ENCODE assay signal across 11 cellular contexts in genomic region chr3:195893121-195893449, GRCh38. TPM values are rescaled to one million over a fixed set of nuclear protein-coding genes. Genes with fewer than 3 reads are reported as not detected.
DNase-seq lines count a peak whose midpoint lies in the region; ATAC-seq and TF ChIP-seq lines count a peak whose summit lies in the region.
"Had no signal": no experiment of that assay in that cellular context is flagged by ENCODE, and none has a peak within 500 bp of the region (broad histone marks: within the 10 kb centered on the region; RNA-seq: fewer than 3 reads in every experiment).

No MANE protein-coding gene starts in this region.

- no peaks in the 10 kb centered on the region for H3K9me3 ChIP-seq in mammary epithelial cell (replicated peaks; ENCODE audit: insufficient read depth, low read length)
- H3K9me3 ChIP-seq in left lung: no peaks in the 10 kb centered on the region

- H3K79me2 ChIP-seq in mammary epithelial cell (ENCODE audit: insufficient read depth, low read length): peaks cover 85% of the 10 kb centered on the region

- peak overlapping the region; percentile 49 for H3K9ac ChIP-seq in mammary epithelial cell (ENCODE audit: insufficient read depth, low read length)

- DNase-seq in mammary epithelial cell (no peak), left lung (peak in 1 of 2 donors; percentile 63), RKO (ENCODE audit: low spot score) (no peak)
- no peak for DNase-seq in stimulated activated effector memory CD8-positive, alpha-beta T cell treated with anti-CD3 and anti-CD28 coated beads, Interleukin-12 subunit alpha, Interleukin-12 subunit beta, amount 100 ng/mL, for 72 hours (ENCODE audit: low spot score in 2 of 2)
- DNase-seq in activated naive CD4-positive, alpha-beta T cell (lab: John Stamatoyannopoulos, UW): no peak
- DNase-seq: activated effector memory CD4-positive, alpha-beta T cell treated with anti-CD3 and anti-CD28 coated beads, Interleukin-2, amount 50 U/mL, for 16 hours; small intestine; T-cell had no signal

- BruUV-seq in mammary epithelial cell (replicated peaks; lab: Mats Ljungman, UMichigan): no TSS peak

- no peaks in the 10 kb centered on the region for H3K9me3 Mint-ChIP-seq in stimulated activated effector memory CD8-positive, alpha-beta T cell treated with anti-CD3 and anti-CD28 coated beads, Interleukin-12 subunit alpha, Interleukin-12 subunit beta, amount 100 ng/mL, for 72 hours
- H3K9me3 Mint-ChIP-seq: T-cell had no signal

- TF ChIP-seq CTCF in mammary epithelial cell (conservative IDR thresholded peaks at IDR 0.05 in 1 of 2, IDR thresholded peaks at IDR 0.05 in 1 of 2; ENCODE audit: extremely low read depth in 1 of 2, insufficient read depth in 1 of 2, low read depth in 1 of 2, low read length in 2 of 2): no peak
- no peak for TF ChIP-seq CTCF in left lung (IDR thresholded peaks at IDR 0.05)

- H3K4me3 ChIP-seq in mammary epithelial cell (replicated peaks in 1 of 3; ENCODE audit: insufficient read depth in 1 of 3, low read depth in 2 of 3, low read length in 3 of 3) (peak overlapping the region in 2 of 3 experiments; percentile 2 to 25), left lung (no peak overlapping the region)

- H3K27ac Mint-ChIP-seq in stimulated activated effector memory CD8-positive, alpha-beta T cell treated with anti-CD3 and anti-CD28 coated beads, Interleukin-12 subunit alpha, Interleukin-12 subunit beta, amount 100 ng/mL, for 72 hours: peak overlapping the region; percentile 93
- H3K27ac Mint-ChIP-seq: T-cell had no signal

- WGBS in mammary epithelial cell (ENCODE audit: low coverage, missing lambda C conversion rate): 41% methylated on average over 2 of the region's 8 CpGs

- ATAC-seq in left lung (peak; percentile 1), HG02870 (IDR thresholded peaks at IDR 0.05; ENCODE audit: unreplicated experiment) (no peak), HG03520 (IDR thresholded peaks at IDR 0.05; ENCODE audit: unreplicated experiment) (no peak)
- ATAC-seq in stimulated activated effector memory CD8-positive, alpha-beta T cell treated with anti-CD3 and anti-CD28 coated beads, Interleukin-12 subunit alpha, Interleukin-12 subunit beta, amount 100 ng/mL, for 72 hours: no peak
- ATAC-seq: T-cell had no signal

- TF ChIP-seq RAD21 in Ishikawa (IDR thresholded peaks at IDR 0.05; ENCODE audit: low read depth): no peak

- H3K4me2 ChIP-seq in mammary epithelial cell (ENCODE audit: insufficient read depth, low read depth, low read length): peak overlapping the region; percentile 84

- CTCF ChIA-PET in mammary epithelial cell (lab: Charles Lee; ENCODE audit: low non-redundant PET): interaction anchor here (0.7 kb wide), 1 partner anchor 30 kb away, joined by 3 read pairs; no protein-coding TSS in a partner anchor

- peaks cover 45% of the 10 kb centered on the region for H3K4me1 Mint-ChIP-seq in stimulated activated effector memory CD8-positive, alpha-beta T cell treated with anti-CD3 and anti-CD28 coated beads, Interleukin-12 subunit alpha, Interleukin-12 subunit beta, amount 100 ng/mL, for 72 hours

- no peak overlapping the region for H2AFZ ChIP-seq in mammary epithelial cell (ENCODE audit: low read depth, low read length)

- TF ChIP-seq EP300 in Ishikawa (IDR thresholded peaks at IDR 0.05; ENCODE audit: borderline replicate concordance): no peak

- H4K20me1 ChIP-seq in mammary epithelial cell (ENCODE audit: insufficient read depth, low read length): no peaks in the 10 kb centered on the region

- H3K36me3 ChIP-seq in mammary epithelial cell (ENCODE audit: insufficient read depth, low read length) (peaks cover 9% of the 10 kb centered on the region), left lung (peaks cover 0 to 2% of the 10 kb centered on the region in 2 donors)

- in situ Hi-C loops in mammary epithelial cell (cut with MboI; ENCODE audit: low sequenced_read_pairs in 2 of 2): loop anchor here in 1 of 2 donors (5.0 kb wide), 1 partner anchor 36 kb away; no protein-coding TSS in a partner anchor

- peaks cover 45% of the 10 kb centered on the region for H3K36me3 Mint-ChIP-seq in stimulated activated effector memory CD8-positive, alpha-beta T cell treated with anti-CD3 and anti-CD28 coated beads, Interleukin-12 subunit alpha, Interleukin-12 subunit beta, amount 100 ng/mL, for 72 hours
- H3K36me3 Mint-ChIP-seq: T-cell had no signal

- no peaks in the 10 kb centered on the region for H3K27me3 ChIP-seq in mammary epithelial cell (ENCODE audit: insufficient read depth, low read length)
- H3K27me3 ChIP-seq in left lung: no peaks in the 10 kb centered on the region

- dilution Hi-C loops in mammary epithelial cell (cut with HindIII; ENCODE audit: low sequenced_read_pairs): no loop called here

- no peak overlapping the region for H3K4me3 Mint-ChIP-seq in stimulated activated effector memory CD8-positive, alpha-beta T cell treated with anti-CD3 and anti-CD28 coated beads, Interleukin-12 subunit alpha, Interleukin-12 subunit beta, amount 100 ng/mL, for 72 hours

- H3K27ac ChIP-seq in mammary epithelial cell (ENCODE audit: insufficient read depth, low read depth, low read length): peak overlapping the region; percentile 40
- peak overlapping the region; percentile 64 to 81 for H3K27ac ChIP-seq in left lung

- intact Hi-C loops in mammary epithelial cell (cut with micrococcal nuclease) (no loop called here), left lung (cut with DNase I) (no loop called here)

- H3K4me1 ChIP-seq in mammary epithelial cell (ENCODE audit: insufficient read depth, low read length) (peaks cover 48% of the 10 kb centered on the region), left lung (peaks cover 40 to 69% of the 10 kb centered on the region in 2 donors)

TF ChIP-seq in Ishikawa, 13 proteins besides CTCF, POLR2A, EP300 and RAD21:
- TF ChIP-seq ZBTB7A (IDR thresholded peaks at IDR 0.05; ENCODE audit: low read depth) (0 out of 2 replicates have a peak, but pooled peaks have one; percentile 41), MAX (IDR thresholded peaks at IDR 0.05) (no peak)

RNA-seq across cellular contexts. Expression of gene TNK2, which starts 15.3 kb away (rescaled TPM):
- 100 to 1,000 TPM in 1 of 2 donors, 10 to 100 TPM in 1; 20.5 to 107 TPM for total RNA-seq in mammary epithelial cell
- polyA plus RNA-seq in mammary epithelial cell: 24.2 TPM
- polyA minus RNA-seq in mammary epithelial cell: 44.0 TPM
- 10 to 100 TPM; 51.9 to 58.7 TPM for total RNA-seq in left lung

Comparison
In these comparisons a context has a peak if more than half of its experiments do, and no peak if none do; other contexts are left out.
1. H3K4me3 ChIP-seq: peak in mammary epithelial cell (2 of 3); none in left lung (0 of 2).